17 cellular contexts compared by ENCODE assay signal in the genomic region with DNA sequence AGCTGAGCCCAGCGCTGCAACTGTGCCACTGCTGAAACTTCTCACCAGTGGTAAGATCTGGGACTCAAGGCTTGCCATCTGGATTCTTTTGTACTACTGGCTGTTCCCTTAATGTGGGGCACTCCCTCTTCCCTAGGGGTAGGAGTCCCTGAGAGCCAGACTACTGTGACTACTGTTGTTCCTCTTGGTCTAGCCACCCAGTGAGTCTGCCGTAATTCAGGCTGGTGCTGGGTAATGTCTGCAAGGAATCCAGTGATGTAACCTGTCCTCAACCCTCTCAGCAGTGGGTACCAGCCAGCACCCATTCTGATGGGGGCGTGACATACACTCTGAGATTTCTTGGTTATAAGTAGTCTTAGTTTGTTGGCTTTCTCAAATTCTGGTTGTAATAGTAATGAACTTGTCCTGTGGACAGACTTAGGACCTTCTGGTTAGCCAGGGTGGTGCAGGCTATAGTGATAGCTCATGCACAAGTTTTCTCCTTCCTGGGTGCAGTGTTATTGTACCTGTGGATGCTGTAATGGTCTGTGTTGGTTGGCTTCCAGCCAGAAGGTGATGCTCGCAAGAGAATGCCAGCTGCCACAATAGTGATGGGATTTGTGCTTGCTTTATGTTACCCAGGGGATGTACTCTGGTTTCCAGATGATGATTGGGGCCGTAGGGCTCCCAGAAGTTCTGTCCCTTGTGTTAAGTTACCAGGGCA.
A peak's percentile ranks its signal among the peaks of the same experiment; 100 is the strongest.
DNase-seq lines count a peak whose midpoint lies in the region; FAIRE-seq and TF ChIP-seq lines count a peak whose summit lies in the region.
"Had no signal": no experiment of that assay in that cellular context is flagged by ENCODE, and none has a peak within 500 bp of the region (broad histone marks: within the 10 kb centered on the region; RNA-seq: fewer than 3 reads in every experiment).

No MANE protein-coding gene starts in this region.

- intact Hi-C loops in kidney (cut with DNase I), result no loop called here

- H3K9me3 Mint-ChIP-seq in astrocyte (ENCODE audit: unreplicated experiment), result peaks cover 7% of the 10 kb centered on the region
- H3K9me3 Mint-ChIP-seq in neural progenitor cell, result peaks cover 5% of the 10 kb centered on the region

- H3K27me3 Mint-ChIP-seq in astrocyte (ENCODE audit: low read depth, unreplicated experiment) (no peaks in the 10 kb centered on the region), neural progenitor cell (ENCODE audit: insufficient read depth, low read depth) (peaks cover 2% of the 10 kb centered on the region)

- H3K4me2 ChIP-seq in astrocyte (ENCODE audit: low read length) (no peak overlapping the region), neural progenitor cell (no peak overlapping the region)

- peaks cover 19% of the 10 kb centered on the region for H3K36me3 Mint-ChIP-seq in astrocyte (ENCODE audit: low read depth, unreplicated experiment)
- H3K36me3 Mint-ChIP-seq in neural progenitor cell, result peaks cover 5% of the 10 kb centered on the region
- H3K36me3 Mint-ChIP-seq: CD14-positive monocyte had no signal

- H3K4me1 ChIP-seq in HEK293 (ENCODE audit: control insufficient read depth, insufficient read depth, low read length) (no peaks in the 10 kb centered on the region), astrocyte (ENCODE audit: insufficient read depth, low read length) (no peaks in the 10 kb centered on the region), neural progenitor cell (peaks cover 37% of the 10 kb centered on the region), kidney (ENCODE audit: control insufficient read depth in 1 of 2, insufficient read depth in 1 of 2, low read depth in 1 of 2, low read length in 2 of 2) (peaks cover 0 to 4% of the 10 kb centered on the region in 2 donors)
- H3K4me1 ChIP-seq: left lung had no signal

- CTCF ChIA-PET in HEK293 (lab: Yijun Ruan, JAX), result interaction anchor here (0.9 to 1.7 kb wide), 2 partner anchors 34 to 71 kb away, joined by 3 to 4 read pairs; no protein-coding TSS in a partner anchor

- H3K27ac Mint-ChIP-seq in astrocyte (ENCODE audit: unreplicated experiment), result peak overlapping the region; percentile 62
- peak overlapping the region; percentile 37 for H3K27ac Mint-ChIP-seq in neural progenitor cell
- H3K27ac Mint-ChIP-seq: CD14-positive monocyte; naive thymus-derived CD8-positive, alpha-beta T cell had no signal

- TF ChIP-seq CTCF in HEK293 (tag by site-specific recombination; IDR thresholded peaks at IDR 0.05) (no peak), astrocyte (IDR thresholded peaks at IDR 0.05; ENCODE audit: insufficient read depth, low read depth, low read length) (no peak), neural progenitor cell (IDR thresholded peaks at IDR 0.05) (no peak), kidney (IDR thresholded peaks at IDR 0.05; ENCODE audit: borderline replicate concordance, extremely low read depth, insufficient read depth) (no peak)

- POLR2A ChIA-PET in HEK293 (lab: Yijun Ruan, JAX), result interaction anchor here (0.7 kb wide), 1 partner anchor 98 kb away, joined by 3 read pairs; no protein-coding TSS in a partner anchor

- peaks cover 18% of the 10 kb centered on the region for H3K4me1 Mint-ChIP-seq in astrocyte (ENCODE audit: low read depth, unreplicated experiment)
- peaks cover 28% of the 10 kb centered on the region for H3K4me1 Mint-ChIP-seq in neural progenitor cell
- H3K4me1 Mint-ChIP-seq: CD14-positive monocyte; naive thymus-derived CD8-positive, alpha-beta T cell had no signal

- no peak overlapping the region for H3K27ac ChIP-seq in HEK293 (ENCODE audit: extremely low read depth, low read depth, low read length)
- H3K27ac ChIP-seq in astrocyte (ENCODE audit: low read depth, low read length), result no peak overlapping the region
- no peak overlapping the region for H3K27ac ChIP-seq in neural progenitor cell
- H3K27ac ChIP-seq in kidney (ENCODE audit: low read depth in 2 of 2, low read length in 2 of 2), result no peak overlapping the region
- H3K27ac ChIP-seq: adrenal gland, epithelial cell of prostate, left lung, thoracic aorta had no signal

- H3K27me3 ChIP-seq in astrocyte (ENCODE audit: insufficient read depth, low read length) (no peaks in the 10 kb centered on the region), neural progenitor cell (no peaks in the 10 kb centered on the region)
- H3K27me3 ChIP-seq: adrenal gland, heart right ventricle, left lung had no signal

- peaks cover 26% of the 10 kb centered on the region for H3F3A ChIP-seq in neural progenitor cell (ENCODE audit: low read depth)

- no peak for FAIRE-seq in astrocyte (lab: Jason Lieb, UNC)
- FAIRE-seq in kidney (lab: Jason Lieb, UNC), result no peak

- H3K4me3 Mint-ChIP-seq in astrocyte (ENCODE audit: unreplicated experiment) (no peak overlapping the region), neural progenitor cell (no peak overlapping the region)
- H3K4me3 Mint-ChIP-seq: CD14-positive monocyte had no signal

- H3K36me3 ChIP-seq in HEK293 (ENCODE audit: control insufficient read depth in 2 of 2, insufficient read depth in 1 of 2, low read length in 2 of 2), result no peaks in the 10 kb centered on the region
- no peaks in the 10 kb centered on the region for H3K36me3 ChIP-seq in astrocyte (ENCODE audit: insufficient read depth, low read length)
- no peaks in the 10 kb centered on the region for H3K36me3 ChIP-seq in neural progenitor cell
- H3K36me3 ChIP-seq in kidney (ENCODE audit: control insufficient read depth in 1 of 2, insufficient read depth in 2 of 2, low read length in 2 of 2), result no peaks in the 10 kb centered on the region
- H3K36me3 ChIP-seq: adrenal gland, left lung, thoracic aorta had no signal

- H3K9me3 ChIP-seq in HEK293 (ENCODE audit: control insufficient read depth, insufficient read depth, low read depth, low read length) (no peaks in the 10 kb centered on the region), astrocyte (ENCODE audit: insufficient read depth, low read depth, low read length) (peaks cover 15% of the 10 kb centered on the region), neural progenitor cell (ENCODE audit: low read depth) (no peaks in the 10 kb centered on the region), kidney (ENCODE audit: control insufficient read depth in 1 of 2, low read length in 2 of 2) (peaks cover 0 to 9% of the 10 kb centered on the region in 2 donors)
- H3K9me3 ChIP-seq: adrenal gland had no signal

- H3K4me3 ChIP-seq in HEK293 (ENCODE audit: low read depth, low read length), result no peak overlapping the region
- H3K4me3 ChIP-seq in astrocyte (ENCODE audit: insufficient read depth, low read depth, low read length), result no peak overlapping the region
- no peak overlapping the region for H3K4me3 ChIP-seq in neural progenitor cell
- no peak overlapping the region for H3K4me3 ChIP-seq in kidney (ENCODE audit: low read length in 2 of 2)
- H3K4me3 ChIP-seq: adrenal gland, heart right ventricle, left lung, thoracic aorta had no signal

- DNase-seq in NCI-H2171 (lab: John Stamatoyannopoulos, UW) (peak; percentile 80), astrocyte (ENCODE audit: low read depth) (no peak), neural progenitor cell (ENCODE audit: low spot score) (no peak), NCI-H187 (lab: John Stamatoyannopoulos, UW) (no peak), DMS79 treated with DMSO at 0.1 percent for 48 hours (lab: John Stamatoyannopoulos, UW) (no peak), kidney (no peak)
- DNase-seq: activated CD4-positive, alpha-beta T cell treated with anti-CD3 and anti-CD28 coated beads, Interleukin-2, amount 50 U/mL, for 48 hours; adrenal gland; heart right ventricle; IMR-90; left lung; naive thymus-derived CD8-positive, alpha-beta T cell; retina had no signal

- H4K20me1 ChIP-seq in astrocyte (ENCODE audit: insufficient read depth, low read length) (peaks cover 29% of the 10 kb centered on the region), neural progenitor cell (ENCODE audit: low read depth) (no peaks in the 10 kb centered on the region)

- H3K9ac ChIP-seq in astrocyte (ENCODE audit: low read length) (no peak overlapping the region), neural progenitor cell (no peak overlapping the region), kidney (ENCODE audit: low read length in 2 of 2) (no peak overlapping the region)

- H3K79me2 ChIP-seq in astrocyte (ENCODE audit: insufficient read depth, low read length), result peaks cover 28% of the 10 kb centered on the region
- peaks cover 4% of the 10 kb centered on the region for H3K79me2 ChIP-seq in neural progenitor cell (ENCODE audit: low read depth)

- H2AFZ ChIP-seq in astrocyte (ENCODE audit: low read depth, low read length), result no peak overlapping the region
- no peak overlapping the region for H2AFZ ChIP-seq in neural progenitor cell (replicated peaks)

TF ChIP-seq in HEK293, 187 proteins besides CTCF, POLR2A, EP300 and RAD21:
- TF ChIP-seq OSR2 (tag by site-specific recombination; IDR thresholded peaks at IDR 0.05) (peak; percentile 62), ZNF341 (tag by site-specific recombination; IDR thresholded peaks at IDR 0.05; ENCODE audit: low read depth) (peak; percentile 79), SCRT2 (tag by site-specific recombination; IDR thresholded peaks at IDR 0.05) (peak; percentile 74), ZIC2 (tag by site-specific recombination; IDR thresholded peaks at IDR 0.05) (peak; percentile 64), SP7 (tag by site-specific recombination; IDR thresholded peaks at IDR 0.05) (no peak)
